1 cellular context compared by ENCODE assay signal in genomic region chr13:21032656-21033055, GRCh38.
TF ChIP-seq lines count a peak whose summit lies in the region.

No MANE protein-coding gene starts in this region.

TF ChIP-seq in SK-N-SH, 30 proteins besides CTCF, POLR2A, EP300 and RAD21 (continued from another document):
- TF ChIP-seq GABPA (IDR thresholded peaks at IDR 0.05; ENCODE audit: low read depth) = no peak
- no peak for TF ChIP-seq NFIC (IDR thresholded peaks at IDR 0.05; ENCODE audit: borderline replicate concordance)
- TF ChIP-seq, protein P1, sequence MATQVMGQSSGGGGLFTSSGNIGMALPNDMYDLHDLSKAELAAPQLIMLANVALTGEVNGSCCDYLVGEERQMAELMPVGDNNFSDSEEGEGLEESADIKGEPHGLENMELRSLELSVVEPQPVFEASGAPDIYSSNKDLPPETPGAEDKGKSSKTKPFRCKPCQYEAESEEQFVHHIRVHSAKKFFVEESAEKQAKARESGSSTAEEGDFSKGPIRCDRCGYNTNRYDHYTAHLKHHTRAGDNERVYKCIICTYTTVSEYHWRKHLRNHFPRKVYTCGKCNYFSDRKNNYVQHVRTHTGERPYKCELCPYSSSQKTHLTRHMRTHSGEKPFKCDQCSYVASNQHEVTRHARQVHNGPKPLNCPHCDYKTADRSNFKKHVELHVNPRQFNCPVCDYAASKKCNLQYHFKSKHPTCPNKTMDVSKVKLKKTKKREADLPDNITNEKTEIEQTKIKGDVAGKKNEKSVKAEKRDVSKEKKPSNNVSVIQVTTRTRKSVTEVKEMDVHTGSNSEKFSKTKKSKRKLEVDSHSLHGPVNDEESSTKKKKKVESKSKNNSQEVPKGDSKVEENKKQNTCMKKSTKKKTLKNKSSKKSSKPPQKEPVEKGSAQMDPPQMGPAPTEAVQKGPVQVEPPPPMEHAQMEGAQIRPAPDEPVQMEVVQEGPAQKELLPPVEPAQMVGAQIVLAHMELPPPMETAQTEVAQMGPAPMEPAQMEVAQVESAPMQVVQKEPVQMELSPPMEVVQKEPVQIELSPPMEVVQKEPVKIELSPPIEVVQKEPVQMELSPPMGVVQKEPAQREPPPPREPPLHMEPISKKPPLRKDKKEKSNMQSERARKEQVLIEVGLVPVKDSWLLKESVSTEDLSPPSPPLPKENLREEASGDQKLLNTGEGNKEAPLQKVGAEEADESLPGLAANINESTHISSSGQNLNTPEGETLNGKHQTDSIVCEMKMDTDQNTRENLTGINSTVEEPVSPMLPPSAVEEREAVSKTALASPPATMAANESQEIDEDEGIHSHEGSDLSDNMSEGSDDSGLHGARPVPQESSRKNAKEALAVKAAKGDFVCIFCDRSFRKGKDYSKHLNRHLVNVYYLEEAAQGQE (IDR thresholded peaks at IDR 0.05; ENCODE audit: low read depth, low read length) = no peak
- TF ChIP-seq PBX3 (IDR thresholded peaks at IDR 0.05) = no peak
- TF ChIP-seq TCF12 (IDR thresholded peaks at IDR 0.05) = no peak
- no peak for TF ChIP-seq USF2 (IDR thresholded peaks at IDR 0.05; ENCODE audit: borderline replicate concordance, low read depth, low read length)
- TF ChIP-seq FOXM1 (IDR thresholded peaks at IDR 0.05; ENCODE audit: low read depth) = no peak
